In genomic region chr1:6596886-6597776, GRCh38 we compare ENCODE assay signal across 20 cellular contexts. TPM values are rescaled to one million over a fixed set of nuclear protein-coding genes. Genes with fewer than 3 reads are reported as not detected.
A peak's percentile ranks its signal among the peaks of the same experiment; 100 is the strongest.
DNase-seq lines count a peak whose midpoint lies in the region; ATAC-seq and TF ChIP-seq lines count a peak whose summit lies in the region.
"Had no signal": no experiment of that assay in that cellular context is flagged by ENCODE, and none has a peak within 500 bp of the region (broad histone marks: within the 10 kb centered on the region; RNA-seq: fewer than 3 reads in every experiment).

No MANE protein-coding gene starts in this region.

- no peaks in the 10 kb centered on the region for H3K27me3 Mint-ChIP-seq in CD4-positive, alpha-beta memory T cell
- H3K27me3 Mint-ChIP-seq in WTC11 (ENCODE audit: low read depth): no peaks in the 10 kb centered on the region; the same call in 1 of the 2 replicates
- H3K27me3 Mint-ChIP-seq: activated CD4-positive, alpha-beta memory T cell treated with anti-CD3 and anti-CD28 coated beads, Interleukin-2, amount 10 ng/mL, durations not matched to agents 7 days and 5 days; activated T-helper 17 cell treated with anti-CD3 and anti-CD28 coated beads, Interleukin-2, amount 50 U/mL, for 72 hours; B cell had no signal

- intact Hi-C loops in CD4-positive, alpha-beta memory T cell (cut with micrococcal nuclease): no loop called here
- intact Hi-C loops in heart left ventricle (cut with DNase I): no loop called here
- intact Hi-C loops in gastrocnemius medialis (cut with DNase I; ENCODE audit: low total_unique reads): no loop called here

- H3K27ac Mint-ChIP-seq in CD4-positive, alpha-beta memory T cell: peak overlapping the region in 3 of 7 donors; percentile 15 to 70 (median 51)
- no peak overlapping the region for H3K27ac Mint-ChIP-seq in WTC11
- H3K27ac Mint-ChIP-seq: B cell had no signal

- H3K4me1 ChIP-seq in CD4-positive, alpha-beta memory T cell (ENCODE audit: insufficient read depth, low read length): peaks cover 56% of the 10 kb centered on the region
- H3K4me1 ChIP-seq in RWPE2 (ENCODE audit: insufficient read depth, poor library complexity, severe bottlenecking) (peaks cover 14% of the 10 kb centered on the region), heart left ventricle (peaks cover 10 to 86% (median 53%) of the 10 kb centered on the region in 12 donors), gastrocnemius medialis (peaks cover 74 to 78% of the 10 kb centered on the region in 2 donors)

- peaks cover 32 to 57% of the 10 kb centered on the region in 2 donors for H3K36me3 Mint-ChIP-seq in CD4-positive, alpha-beta memory T cell
- peaks cover 26% of the 10 kb centered on the region for H3K36me3 Mint-ChIP-seq in WTC11
- H3K36me3 Mint-ChIP-seq: natural killer cell had no signal

- H3K9me3 ChIP-seq in CD4-positive, alpha-beta memory T cell (ENCODE audit: control insufficient read depth in 1 of 2, low read length in 2 of 2): no peaks in the 10 kb centered on the region
- H3K9me3 ChIP-seq in RWPE2 (ENCODE audit: severe bottlenecking): no peaks in the 10 kb centered on the region
- no peaks in the 10 kb centered on the region for H3K9me3 ChIP-seq in heart left ventricle
- no peaks in the 10 kb centered on the region for H3K9me3 ChIP-seq in gastrocnemius medialis
- H3K9me3 ChIP-seq: colonic mucosa, lower lobe of right lung had no signal

- no peak overlapping the region for H3K27ac ChIP-seq in CD4-positive, alpha-beta memory T cell (ENCODE audit: low read depth, low read length)
- H3K27ac ChIP-seq in RWPE2 (ENCODE audit: poor library complexity, severe bottlenecking) (no peak overlapping the region), heart left ventricle (peak overlapping the region in 11 of 12 donors; percentile 42 to 100 (median 67)), gastrocnemius medialis (peak overlapping the region; percentile 98 to 100 (median 100))
- H3K27ac ChIP-seq: colonic mucosa, lower lobe of right lung, SK-N-MC had no signal

- 54 to 61% (median 57%) methylated on average over 13 to 15 of the region's 15 CpGs for WGBS in heart left ventricle, 4 donors

- TF ChIP-seq CTCF in RWPE2 (IDR thresholded peaks at IDR 0.05; ENCODE audit: poor library complexity, severe bottlenecking): no peak
- TF ChIP-seq CTCF in heart left ventricle (IDR thresholded peaks at IDR 0.05): no peak
- TF ChIP-seq CTCF in gastrocnemius medialis (IDR thresholded peaks at IDR 0.05 in 4 of 5, conservative IDR thresholded peaks at IDR 0.05 in 1 of 5): no peak
- TF ChIP-seq CTCF in WTC11 (IDR thresholded peaks at IDR 0.05): no peak

- peak overlapping the region in 5 of 8 donors; percentile 17 to 46 (median 28) for H3K4me3 Mint-ChIP-seq in CD4-positive, alpha-beta memory T cell
- H3K4me3 Mint-ChIP-seq in WTC11: no peak overlapping the region
- H3K4me3 Mint-ChIP-seq: activated CD4-positive, alpha-beta memory T cell treated with anti-CD3 and anti-CD28 coated beads, Interleukin-2, amount 10 ng/mL, durations not matched to agents 7 days and 5 days; B cell; natural killer cell had no signal

- H3K9me3 Mint-ChIP-seq in CD4-positive, alpha-beta memory T cell: no peaks in the 10 kb centered on the region
- H3K9me3 Mint-ChIP-seq in WTC11: no peaks in the 10 kb centered on the region
- H3K9me3 Mint-ChIP-seq: activated CD4-positive, alpha-beta memory T cell treated with anti-CD3 and anti-CD28 coated beads, Interleukin-2, amount 10 ng/mL, durations not matched to agents 7 days and 5 days; activated T-helper 17 cell treated with anti-CD3 and anti-CD28 coated beads, Interleukin-2, amount 50 U/mL, for 72 hours; natural killer cell had no signal

- no peak for TF ChIP-seq POLR2A in heart left ventricle (IDR thresholded peaks at IDR 0.05)
- TF ChIP-seq POLR2A in gastrocnemius medialis (IDR thresholded peaks at IDR 0.05): peak; percentile 31 to 37

- ATAC-seq in RWPE2 (ENCODE audit: low read depth) (no peak), heart left ventricle (peak in 3 of 4 donors; percentile 8 to 41 (median 9)), gastrocnemius medialis (peak; percentile 1 to 15), WTC11 (no peak)
- ATAC-seq: activated T-helper 17 cell treated with anti-CD3 and anti-CD28 coated beads, Interleukin-2, amount 50 U/mL, for 72 hours; lower lobe of right lung; natural killer cell had no signal

- DNase-seq in CD4-positive, alpha-beta memory T cell: no peak
- peak; percentile 49 for DNase-seq in RWPE2 (ENCODE audit: low spot score)
- no peak for DNase-seq in heart left ventricle
- peak in 1 of 2 donors; percentile 80 for DNase-seq in gastrocnemius medialis
- no peak for DNase-seq in WTC11 (ENCODE audit: low spot score)
- no peak for DNase-seq in ACHN
- no peak for DNase-seq in activated naive CD4-positive, alpha-beta T cell treated with anti-CD3 and anti-CD28 coated beads, Interleukin-2, amount 50 U/mL, for 16 hours
- DNase-seq: activated CD4-positive, alpha-beta memory T cell treated with anti-CD3 and anti-CD28 coated beads, Interleukin-2, amount 10 ng/mL, durations not matched to agents 7 days and 5 days; aorta; colonic mucosa; DMS153; lower lobe of right lung; natural killer cell; NCI-H526 treated with DMSO at 0.1 percent for 48 hours; OCI-M1 had no signal

- H3K36me3 ChIP-seq in CD4-positive, alpha-beta memory T cell (ENCODE audit: insufficient read depth, low read length): peaks cover 62% of the 10 kb centered on the region
- H3K36me3 ChIP-seq in RWPE2 (ENCODE audit: low read depth) (peaks cover 76% of the 10 kb centered on the region), heart left ventricle (peaks cover 0 to 73% (median 68%) of the 10 kb centered on the region in 9 donors), gastrocnemius medialis (peaks cover 0 to 54% of the 10 kb centered on the region in 2 donors)
- H3K36me3 ChIP-seq: colonic mucosa had no signal

- in situ Hi-C loops in gastrocnemius medialis (cut with MboI; ENCODE audit: low sequenced_read_pairs in 4 of 4) (no loop called here), ACHN (cut with HindIII; ENCODE audit: low pct_ligation_motif_present, low pct_unique_long_range_greater_than_20kb, low sequenced_read_pairs) (no loop called here)

- no peak overlapping the region for H3K4me3 ChIP-seq in CD4-positive, alpha-beta memory T cell (ENCODE audit: low read length in 2 of 2)
- H3K4me3 ChIP-seq in RWPE2 (ENCODE audit: severe bottlenecking) (no peak overlapping the region), heart left ventricle (peak overlapping the region in 7 of 12 donors; percentile 2 to 30 (median 4)), gastrocnemius medialis (peak overlapping the region; percentile 27 to 90 (median 54))
- H3K4me3 ChIP-seq: colonic mucosa, lower lobe of right lung, SK-N-MC had no signal

- CTCF ChIA-PET in CD4-positive, alpha-beta memory T cell (lab: Charles Lee; ENCODE audit: partially characterized antibody): interaction anchor here (1.0 kb wide), 1 partner anchor 14 kb away, joined by 3 read pairs; no protein-coding TSS in a partner anchor
- CTCF ChIA-PET in WTC11 (lab: Charles Lee): interaction anchor here (1.3 kb wide), 1 partner anchor 37 kb away, joined by 3 read pairs; no protein-coding TSS in a partner anchor

- H3K4me1 Mint-ChIP-seq in CD4-positive, alpha-beta memory T cell: peaks cover 11 to 66% (median 41%) of the 10 kb centered on the region in 4 donors
- peaks cover 12% of the 10 kb centered on the region for H3K4me1 Mint-ChIP-seq in WTC11

- H3K27me3 ChIP-seq in CD4-positive, alpha-beta memory T cell (ENCODE audit: insufficient read depth, low read length): no peaks in the 10 kb centered on the region
- H3K27me3 ChIP-seq in RWPE2 (ENCODE audit: insufficient read depth, poor library complexity, severe bottlenecking): no peaks in the 10 kb centered on the region
- H3K27me3 ChIP-seq in heart left ventricle: no peaks in the 10 kb centered on the region
- H3K27me3 ChIP-seq in gastrocnemius medialis: no peaks in the 10 kb centered on the region
- H3K27me3 ChIP-seq: colonic mucosa had no signal

- POLR2A ChIA-PET in CD4-positive, alpha-beta memory T cell (lab: Charles Lee; ENCODE audit: partially characterized antibody): interaction anchor here (1.0 to 8.5 kb wide), 3 partner anchors 13 to 42 kb away, joined by 3 to 273 read pairs (median 3); partner anchors contain the start of genes NOL9, TAS1R1 and ZBTB48
- POLR2A ChIA-PET in WTC11 (lab: Charles Lee): no interaction called here

TF ChIP-seq in WTC11, 78 proteins besides CTCF, POLR2A, EP300 and RAD21 (continues in another document):
- no peak for TF ChIP-seq MAX (CRISPR knock-in tag; IDR thresholded peaks at IDR 0.05)
- no peak for TF ChIP-seq ZBTB21 (CRISPR knock-in tag; IDR thresholded peaks at IDR 0.05; ENCODE audit: borderline replicate concordance)

RNA-seq across cellular contexts. Expression of gene KLHL21, which starts 5.5 kb away (rescaled TPM):
- 10 to 100 TPM; 80.6 to 85.2 TPM for total RNA-seq in CD4-positive, alpha-beta memory T cell
- polyA plus RNA-seq in CD4-positive, alpha-beta memory T cell: 10 to 100 TPM; 18.3 to 32.5 TPM
- total RNA-seq in heart left ventricle: 100 to 1,000 TPM in 1 of 9 donors, 10 to 100 TPM in 8; 38.7 to 179 (median 65.4) TPM
- polyA plus RNA-seq in heart left ventricle: 10 to 100 TPM; 28.6 to 47.8 TPM
- 100 to 1,000 TPM; 176 to 481 (median 267) TPM for total RNA-seq in gastrocnemius medialis
- 15.1 to 17.6 TPM (median 15.3 TPM) in 3 replicates for total RNA-seq in WTC11 (2021)

RNA-seq across cellular contexts. Expression of gene PHF13, which starts 16.4 kb away (rescaled TPM):
- 10 to 100 TPM; 13.1 to 14.7 TPM for total RNA-seq in CD4-positive, alpha-beta memory T cell
- 1 to 10 TPM; 2.1 to 6.9 TPM for polyA plus RNA-seq in CD4-positive, alpha-beta memory T cell
- total RNA-seq in heart left ventricle (10 to 100 TPM in 2 of 9 donors, 1 to 10 TPM in 7; 3.5 to 11.2 (median 7.9) TPM), gastrocnemius medialis (1 to 10 TPM; 4.7 to 8.5 (median 5.3) TPM), WTC11 (2021) (39.6 to 40.0 TPM (median 40.0 TPM) in 3 replicates)
- polyA plus RNA-seq in heart left ventricle: 1 to 10 TPM; 2.9 to 7.3 TPM

RNA-seq across cellular contexts. Expression of gene ZBTB48, which starts 17.3 kb away (rescaled TPM):
- 10 to 100 TPM; 62.6 to 70.7 TPM for total RNA-seq in CD4-positive, alpha-beta memory T cell
- 10 to 100 TPM; 18.4 to 23.9 TPM for polyA plus RNA-seq in CD4-positive, alpha-beta memory T cell
- total RNA-seq in heart left ventricle (10 to 100 TPM in 7 of 9 donors, 1 to 10 TPM in 2; 6.4 to 23.1 (median 11.8) TPM), gastrocnemius medialis (10 to 100 TPM in 3 of 4 donors, 1 to 10 TPM in 1; 9.3 to 14.5 (median 11.3) TPM), WTC11 (2021) (29.1 to 37.5 TPM (median 31.0 TPM) in 3 replicates)
- 10 to 100 TPM; 12.4 to 17.0 TPM for polyA plus RNA-seq in heart left ventricle

RNA-seq across cellular contexts. Expression of gene THAP3, which starts 27.5 kb away (rescaled TPM):
- 10 to 100 TPM; 29.5 to 34.5 TPM for total RNA-seq in CD4-positive, alpha-beta memory T cell
- 10 to 100 TPM; 13.5 to 18.7 TPM for polyA plus RNA-seq in CD4-positive, alpha-beta memory T cell
- 10 to 100 TPM in 7 of 9 donors, 1 to 10 TPM in 2; 7.5 to 20.7 (median 12.1) TPM for total RNA-seq in heart left ventricle
- 10 to 100 TPM; 21.7 to 22.1 TPM for polyA plus RNA-seq in heart left ventricle
- total RNA-seq in gastrocnemius medialis: 10 to 100 TPM; 16.7 to 31.0 (median 24.2) TPM
- total RNA-seq in WTC11 (2021): 14.8 to 17.4 TPM (median 15.0 TPM) in 3 replicates

RNA-seq across cellular contexts. Expression of gene TAS1R1, which starts 42.0 kb away (rescaled TPM):
- not detected for total RNA-seq in CD4-positive, alpha-beta memory T cell
- polyA plus RNA-seq in CD4-positive, alpha-beta memory T cell: not detected
- total RNA-seq in heart left ventricle (not detected), gastrocnemius medialis (not detected), WTC11 (2021) (0.11 to 0.16 TPM in 2 of 3 replicates, not detected in the other)
- polyA plus RNA-seq in heart left ventricle: not detected
- total RNA-seq: activated T-helper 17 cell treated with anti-CD3 and anti-CD28 coated beads, Interleukin-2, amount 50 U/mL, for 72 hours; aorta; B cell; colonic mucosa; natural killer cell; renal cortical epithelial cell; temporal lobe had no signal

Comparison
In these comparisons a context has a peak if more than half of its experiments do, and no peak if none do; other contexts are left out.
1. H3K27ac ChIP-seq: peak in heart left ventricle (11 of 12) and gastrocnemius medialis (4 of 4); none in CD4-positive, alpha-beta memory T cell (single experiment) and RWPE2 (single experiment).
2. H3K4me3 ChIP-seq: peak in heart left ventricle (7 of 12) and gastrocnemius medialis (4 of 4); none in CD4-positive, alpha-beta memory T cell (0 of 2) and RWPE2 (single experiment).
3. ATAC-seq: peak in heart left ventricle (3 of 4) and gastrocnemius medialis (2 of 2); none in RWPE2 (single experiment) and WTC11 (single experiment).
4. POLR2A ChIP-seq: peak in gastrocnemius medialis (2 of 2); none in heart left ventricle (0 of 2).